In genomic region chr18:44149706-44150105, GRCh38 we compare ENCODE assay signal across 15 cellular contexts.
A peak's percentile ranks its signal among the peaks of the same experiment; 100 is the strongest.
DNase-seq lines count a peak whose midpoint lies in the region; ATAC-seq and TF ChIP-seq lines count a peak whose summit lies in the region.
"Had no signal": no experiment of that assay in that cellular context is flagged by ENCODE, and none has a peak within 500 bp of the region (broad histone marks: within the 10 kb centered on the region; RNA-seq: fewer than 3 reads in every experiment).

No MANE protein-coding gene starts in this region.

- CTCF ChIA-PET in PC-3 (lab: Charles Lee): no interaction called here

- peak; percentile 95 for ATAC-seq in PC-3
- no peak for ATAC-seq in GM21528 (IDR thresholded peaks at IDR 0.05; ENCODE audit: low FRiP score, unreplicated experiment)
- no peak for ATAC-seq in GM21786 (IDR thresholded peaks at IDR 0.05; ENCODE audit: unreplicated experiment)

- H3K4me3 Mint-ChIP-seq in CD14-positive monocyte: no peak overlapping the region
- H3K4me3 Mint-ChIP-seq: central memory CD8-positive, alpha-beta T cell had no signal

- no peaks in the 10 kb centered on the region for H3K36me3 ChIP-seq in PC-3 (ENCODE audit: low read depth, low read length)
- H3K36me3 ChIP-seq: stomach had no signal

- no peaks in the 10 kb centered on the region for H3F3A ChIP-seq in PC-3 (ENCODE audit: low read length, unreplicated experiment)

- peaks cover 0 to 6% (median 0%) of the 10 kb centered on the region in 7 donors for H3K9me3 Mint-ChIP-seq in CD14-positive monocyte
- H3K9me3 Mint-ChIP-seq: central memory CD8-positive, alpha-beta T cell had no signal

- DNase-seq in COLO829 (ENCODE audit: low spot score) (peak; percentile 11), PC-3 (peak; percentile 60), epithelial cell of esophagus (ENCODE audit: low read depth) (peak; percentile 95), non-pigmented ciliary epithelial cell (ENCODE audit: low read depth) (peak; percentile 82), SIG-M5 (lab: John Stamatoyannopoulos, UW) (no peak), CD14-positive monocyte (ENCODE audit: low spot score) (no peak)
- DNase-seq: activated CD4-positive, CD25-positive, alpha-beta regulatory T cell treated with anti-CD3 and anti-CD28 coated beads, Interleukin-2, amount 50 U/mL, for 72 hours; activated T-cell treated with anti-CD3 and anti-CD28 coated beads, Interleukin-2, amount 50 U/mL, for 48 hours; DMS 273 treated with DMSO at 0.1 percent for 48 hours; NCI-H146; NCI-H748 treated with DMSO at 0.1 percent for 48 hours; stomach had no signal

- H3K27me3 Mint-ChIP-seq in CD14-positive monocyte (ENCODE audit: low read depth in 3 of 3): peaks cover 0 to 4% (median 2%) of the 10 kb centered on the region in 3 donors
- H3K27me3 Mint-ChIP-seq: central memory CD8-positive, alpha-beta T cell had no signal

- no peaks in the 10 kb centered on the region for H4K20me1 ChIP-seq in PC-3 (ENCODE audit: low read length)

- H3K4me3 ChIP-seq in PC-3 (ENCODE audit: low read length): no peak overlapping the region
- no peak overlapping the region for H3K4me3 ChIP-seq in epithelial cell of esophagus (ENCODE audit: low read length)
- H3K4me3 ChIP-seq: stomach had no signal

- peak overlapping the region; percentile 22; the same call in 1 of the 2 replicates for H3K4me2 ChIP-seq in PC-3 (ENCODE audit: low read length)

- no peak overlapping the region for H3K9ac ChIP-seq in PC-3 (ENCODE audit: low read length)

- no peak overlapping the region for H2AFZ ChIP-seq in PC-3 (ENCODE audit: low read length)

- H3K36me3 Mint-ChIP-seq in CD14-positive monocyte: no peaks in the 10 kb centered on the region

- no TSS peak for BruUV-seq in PC-3 (replicated peaks; lab: Mats Ljungman, UMichigan)

- H3K79me2 ChIP-seq in PC-3 (ENCODE audit: low read length): no peaks in the 10 kb centered on the region

- H3K27me3 ChIP-seq in PC-3 (ENCODE audit: low read length): no peaks in the 10 kb centered on the region
- H3K27me3 ChIP-seq: stomach had no signal

- POLR2A ChIA-PET in PC-3 (lab: Charles Lee; ENCODE audit: unreplicated experiment): no interaction called here

- no peaks in the 10 kb centered on the region for H3K4me1 Mint-ChIP-seq in CD14-positive monocyte
- H3K4me1 Mint-ChIP-seq: central memory CD8-positive, alpha-beta T cell had no signal

- peak overlapping the region; percentile 36 for H3K27ac ChIP-seq in PC-3 (ENCODE audit: low read length)
- H3K27ac ChIP-seq: stomach had no signal

- no peak overlapping the region for H3K27ac Mint-ChIP-seq in CD14-positive monocyte

- H3K9me3 ChIP-seq in PC-3 (ENCODE audit: low read length): no peaks in the 10 kb centered on the region
- H3K9me3 ChIP-seq: stomach had no signal

- H3K9me2 ChIP-seq in PC-3 (replicated peaks; ENCODE audit: low read length): no peaks in the 10 kb centered on the region

- peaks cover 10% of the 10 kb centered on the region for H3K4me1 ChIP-seq in PC-3 (ENCODE audit: insufficient read depth, low read length)
- H3K4me1 ChIP-seq: stomach had no signal

- no peak for TF ChIP-seq CTCF in PC-3 (conservative IDR thresholded peaks at IDR 0.05; ENCODE audit: low read depth, low read length)
- TF ChIP-seq CTCF in epithelial cell of esophagus (IDR thresholded peaks at IDR 0.05; ENCODE audit: insufficient read depth, low read depth, low read length, missing control alignments): no peak
- no peak for TF ChIP-seq CTCF in CD14-positive monocyte (IDR thresholded peaks at IDR 0.05)

- intact Hi-C loops in PC-3 (cut with micrococcal nuclease) (no loop called here), CD14-positive monocyte (cut with micrococcal nuclease) (no loop called here)

Comparison
In these comparisons a context has a peak if more than half of its experiments do, and no peak if none do; other contexts are left out.
1. DNase-seq: peak in COLO829 (single experiment), PC-3 (single experiment), epithelial cell of esophagus (single experiment) and non-pigmented ciliary epithelial cell (single experiment); none in SIG-M5 (single experiment) and CD14-positive monocyte (single experiment).